ENCODE assay signal across 1 cellular context in genomic region chr16:4701791-4702465, GRCh38.
TF ChIP-seq lines count a peak whose summit lies in the region.

No MANE protein-coding gene starts in this region.

TF ChIP-seq in liver, 16 proteins besides CTCF, POLR2A, EP300 and RAD21:
- TF ChIP-seq RXRA (IDR thresholded peaks at IDR 0.05) (no peak), FOXA1 (IDR thresholded peaks at IDR 0.05) (no peak), REST (IDR thresholded peaks at IDR 0.05) (no peak), FOXA2 (IDR thresholded peaks at IDR 0.05) (no peak), TAF1 (conservative IDR thresholded peaks at IDR 0.05) (no peak), NR2F2 (IDR thresholded peaks at IDR 0.05) (no peak)
